ENCODE assay signal across 10 cellular contexts in the genomic region with DNA sequence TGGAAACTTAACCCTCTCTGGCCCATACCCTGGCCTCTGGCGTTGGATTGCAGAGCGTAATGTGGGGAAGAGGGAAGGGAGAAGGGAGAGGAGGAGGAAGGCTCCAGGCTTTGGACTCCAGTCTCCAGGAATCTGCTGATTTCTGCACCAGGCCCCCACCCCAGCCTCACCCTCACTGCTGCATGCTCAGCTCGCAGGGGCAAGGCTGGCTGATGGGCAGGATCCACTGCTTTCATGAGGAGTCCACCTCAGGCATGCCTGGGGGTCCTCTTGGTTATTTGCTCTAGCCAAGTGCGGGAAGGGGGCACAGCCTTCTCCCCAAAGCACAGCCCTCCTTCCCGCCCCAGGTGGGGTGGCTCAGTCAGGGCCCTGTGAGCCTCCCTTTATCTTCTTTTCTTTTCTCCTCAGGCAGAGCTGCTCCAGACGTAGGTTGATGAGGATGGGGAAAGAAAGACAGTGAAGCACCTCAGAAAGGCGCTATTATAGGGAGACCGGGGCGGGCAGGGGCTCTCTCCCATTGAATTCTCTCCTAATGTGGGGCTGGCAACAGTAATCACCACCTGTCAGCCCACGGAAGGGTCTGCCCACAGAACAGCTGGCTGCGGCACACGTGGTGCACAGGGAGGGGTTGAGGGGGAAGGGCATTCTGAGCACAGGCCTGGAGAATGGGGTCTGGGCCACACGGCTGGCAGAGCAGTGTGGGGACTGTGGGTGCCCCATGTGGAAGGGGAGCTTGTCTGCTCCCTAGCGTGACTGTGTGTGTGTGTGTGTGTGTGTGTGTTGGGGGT. TPM values are rescaled to one million over a fixed set of nuclear protein-coding genes. Genes with fewer than 3 reads are reported as not detected.
DNase-seq lines count a peak whose midpoint lies in the region; TF ChIP-seq lines count a peak whose summit lies in the region.
"Had no signal": no experiment of that assay in that cellular context is flagged by ENCODE, and none has a peak within 500 bp of the region (broad histone marks: within the 10 kb centered on the region; RNA-seq: fewer than 3 reads in every experiment).

No MANE protein-coding gene starts in this region.

- peaks cover 23% of the 10 kb centered on the region for H3K4me1 ChIP-seq in fibroblast of lung (ENCODE audit: control insufficient read depth, extremely low read depth, insufficient read depth, low read length)

- H3K27me3 ChIP-seq in BJ (ENCODE audit: control insufficient read depth, insufficient read depth, low read length): no peaks in the 10 kb centered on the region
- no peaks in the 10 kb centered on the region for H3K27me3 ChIP-seq in fibroblast of lung (ENCODE audit: control insufficient read depth, insufficient read depth, low read length)

- 59 to 64% methylated on average over 14 of the region's 14 CpGs for WGBS in lower leg skin, 2 donors

- H2AFZ ChIP-seq in fibroblast of lung (ENCODE audit: low read length): peak overlapping the region; percentile 24

- no peaks in the 10 kb centered on the region for H4K20me1 ChIP-seq in fibroblast of lung (ENCODE audit: control insufficient read depth, extremely low read depth, insufficient read depth, low read length)

- CTCF ChIA-PET in BJ (lab: Yijun Ruan, JAX): interaction anchor here (0.7 to 2.8 kb wide), 2 partner anchors 12 to 299 kb away, joined by 3 to 11 read pairs; no protein-coding TSS in a partner anchor

- peak overlapping the region; percentile 97 for H3K4me2 ChIP-seq in fibroblast of lung (ENCODE audit: extremely low read depth, insufficient read depth, low read length)

- H3K9ac ChIP-seq in fibroblast of lung (ENCODE audit: insufficient read depth, low read length): no peak overlapping the region

- DNase-seq in BJ (ENCODE audit: low read depth) (no peak), NCI-H69 (lab: John Stamatoyannopoulos, UW) (peak; percentile 35), fibroblast of lung (ENCODE audit: low read depth in 2 of 2) (no peak), retina (peak; percentile 32), NCI-H1930 (lab: John Stamatoyannopoulos, UW) (no peak), lower leg skin (ENCODE audit: low spot score in 2 of 2) (no peak), globus pallidus (ENCODE audit: low spot score) (no peak), GM20000 (ENCODE audit: low spot score) (no peak)
- DNase-seq: COR-L47 had no signal

- TF ChIP-seq CTCF in BJ (IDR thresholded peaks at IDR 0.05; ENCODE audit: insufficient read depth, low read depth, low read length) (no peak), fibroblast of lung (conservative IDR thresholded peaks at IDR 0.05 in 1 of 2, IDR thresholded peaks at IDR 0.05 in 1 of 2; ENCODE audit: low read depth in 1 of 2, low read length in 2 of 2) (no peak), lower leg skin (IDR thresholded peaks at IDR 0.05) (no peak), GM20000 (IDR thresholded peaks at IDR 0.05; ENCODE audit: extremely low read depth, missing control alignments) (no peak)

- H3K27ac ChIP-seq in fibroblast of lung (ENCODE audit: insufficient read depth, low read length): peak overlapping the region; percentile 43

- TF ChIP-seq POLR2A in lower leg skin (IDR thresholded peaks at IDR 0.05): no peak

- POLR2A ChIA-PET in BJ (lab: Charles Lee): no interaction called here

- H3K36me3 ChIP-seq in BJ (ENCODE audit: control insufficient read depth, insufficient read depth, low read length): peaks cover 3% of the 10 kb centered on the region; the same call in 1 of the 2 replicates
- peaks cover 5% of the 10 kb centered on the region for H3K36me3 ChIP-seq in fibroblast of lung (ENCODE audit: control insufficient read depth, insufficient read depth, low read length)

- peaks cover 6% of the 10 kb centered on the region for H3K79me2 ChIP-seq in fibroblast of lung (ENCODE audit: control insufficient read depth, insufficient read depth, low read length)

- intact Hi-C loops in lower leg skin (cut with DNase I; ENCODE audit: low total_unique reads): no loop called here

- H3K4me3 ChIP-seq in BJ (ENCODE audit: low read depth, low read length) (peak overlapping the region; percentile 21), fibroblast of lung (replicated peaks in 1 of 4; ENCODE audit: control extremely low read depth in 1 of 4, insufficient read depth in 1 of 4, low read depth in 3 of 4, low read length in 4 of 4) (peak overlapping the region; percentile 31 to 52 (median 36)), lower leg skin (ENCODE audit: low read depth, poor library complexity, severe bottlenecking) (no peak overlapping the region)

- H3K9me3 ChIP-seq in fibroblast of lung (ENCODE audit: control insufficient read depth, insufficient read depth, low read depth, low read length): no peaks in the 10 kb centered on the region

RNA-seq across cellular contexts. Expression of a gene that starts 3.9 kb away (rescaled TPM):
- polyA plus RNA-seq in BJ (2011; rRNA removed) (72.6 and 76.8 TPM in 2 replicates), fibroblast of lung (133 and 163 TPM in 2 replicates)
- polyA minus RNA-seq in BJ (2011; rRNA and poly(A)+ RNA removed): 20.6 and 24.7 TPM in 2 replicates
- total RNA-seq in fibroblast of lung (68.0 and 78.8 TPM in 2 replicates), lower leg skin (10 to 100 TPM in 2 of 4 donors, 1 to 10 TPM in 2; 3.7 to 57.9 (median 15.9) TPM)
- 157 and 189 TPM in 2 replicates for polyA plus RNA-seq in fibroblast of lung (2012)
- polyA minus RNA-seq in fibroblast of lung (ENCODE audit: low replicate concordance): 113 and 130 TPM in 2 replicates
- polyA plus RNA-seq: IgD-negative memory B cell had no signal

RNA-seq across cellular contexts. Expression of a gene that starts 54.0 kb away (rescaled TPM):
- polyA plus RNA-seq in BJ (2011; rRNA removed): 27.6 and 29.7 TPM in 2 replicates
- 62.4 and 95.6 TPM in 2 replicates for polyA minus RNA-seq in BJ (2011; rRNA and poly(A)+ RNA removed)
- 18.2 and 19.8 TPM in 2 replicates for total RNA-seq in fibroblast of lung
- 24.5 and 28.5 TPM in 2 replicates for polyA plus RNA-seq in fibroblast of lung
- polyA plus RNA-seq in fibroblast of lung (2012): 10.8 and 13.3 TPM in 2 replicates
- 68.9 and 78.5 TPM in 2 replicates for polyA minus RNA-seq in fibroblast of lung (ENCODE audit: low replicate concordance)
- total RNA-seq in lower leg skin: 10 to 100 TPM; 47.6 to 58.3 (median 54.5) TPM

Comparison
In these comparisons a context has a peak if more than half of its experiments do, and no peak if none do; other contexts are left out.
1. DNase-seq: peak in NCI-H69 (single experiment) and retina (single experiment); none in BJ (single experiment), fibroblast of lung (0 of 2), NCI-H1930 (0 of 2), lower leg skin (0 of 2), globus pallidus (single experiment) and GM20000 (single experiment).